17 cellular contexts compared by ENCODE assay signal in the genomic region with DNA sequence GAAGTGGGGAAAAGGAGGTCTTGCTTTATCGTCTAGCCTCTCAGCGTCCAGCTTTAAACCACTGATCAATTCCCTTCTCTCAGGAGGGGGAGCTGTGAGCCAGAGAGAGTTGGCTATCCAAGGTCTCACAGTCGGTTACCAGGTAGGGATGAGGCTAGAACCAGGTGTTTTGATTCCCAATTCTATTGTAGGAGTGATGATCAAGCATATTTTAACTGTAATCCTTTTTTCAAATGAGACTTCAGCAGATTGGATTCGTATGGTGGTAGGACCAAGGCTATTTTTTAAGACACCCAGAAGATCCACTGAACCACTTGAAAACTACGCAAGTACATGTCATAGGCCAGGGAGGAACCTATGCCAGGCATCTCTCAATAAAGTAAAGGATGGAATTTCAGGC. TPM values are rescaled to one million over a fixed set of nuclear protein-coding genes. Genes with fewer than 3 reads are reported as not detected.
DNase-seq lines count a peak whose midpoint lies in the region; ATAC-seq and TF ChIP-seq lines count a peak whose summit lies in the region.
"Had no signal": no experiment of that assay in that cellular context is flagged by ENCODE, and none has a peak within 500 bp of the region (broad histone marks: within the 10 kb centered on the region; RNA-seq: fewer than 3 reads in every experiment).

No MANE protein-coding gene starts in this region.

- no peak overlapping the region for H3K27ac Mint-ChIP-seq in endodermal cell
- H3K27ac Mint-ChIP-seq: CD8-positive, alpha-beta T cell; H9 had no signal

- peaks cover 0 to 67% (median 8%) of the 10 kb centered on the region in 9 donors for H3K36me3 ChIP-seq in heart right ventricle
- peaks cover 33% of the 10 kb centered on the region for H3K36me3 ChIP-seq in endodermal cell (ENCODE audit: control insufficient read depth, insufficient read depth, low read length)
- peaks cover 10 to 13% of the 10 kb centered on the region in 2 donors for H3K36me3 ChIP-seq in stomach smooth muscle (ENCODE audit: control insufficient read depth in 2 of 2, insufficient read depth in 2 of 2, low read length in 2 of 2)

- no peak for TF ChIP-seq CTCF in heart right ventricle (IDR thresholded peaks at IDR 0.05)
- TF ChIP-seq CTCF in LNCaP clone FGC (IDR thresholded peaks at IDR 0.05; ENCODE audit: control insufficient read depth, extremely low read depth, insufficient read depth), result no peak
- no peak for TF ChIP-seq CTCF in endodermal cell (conservative IDR thresholded peaks at IDR 0.05)

- no peaks in the 10 kb centered on the region for H3K9me3 Mint-ChIP-seq in endodermal cell
- no peaks in the 10 kb centered on the region for H3K9me3 Mint-ChIP-seq in activated T-cell treated with anti-CD3 and anti-CD28 coated beads, Interleukin-2, amount 50 U/mL, for 4 hours
- H3K9me3 Mint-ChIP-seq: CD14-positive monocyte; CD8-positive, alpha-beta T cell; H9 had no signal

- no peaks in the 10 kb centered on the region for H3K4me1 Mint-ChIP-seq in endodermal cell
- H3K4me1 Mint-ChIP-seq in activated T-cell treated with anti-CD3 and anti-CD28 coated beads, Interleukin-2, amount 50 U/mL, for 4 hours (ENCODE audit: low read depth), result no peaks in the 10 kb centered on the region
- H3K4me1 Mint-ChIP-seq: CD14-positive monocyte, H9 had no signal

- no peaks in the 10 kb centered on the region for H3K27me3 ChIP-seq in heart right ventricle
- no peaks in the 10 kb centered on the region for H3K27me3 ChIP-seq in endodermal cell (ENCODE audit: control insufficient read depth, insufficient read depth, low read length, poor library complexity, severe bottlenecking)
- no peaks in the 10 kb centered on the region for H3K27me3 ChIP-seq in stomach smooth muscle (ENCODE audit: control insufficient read depth in 1 of 2, insufficient read depth in 2 of 2, low read length in 2 of 2)
- H3K27me3 ChIP-seq: BE2C had no signal

- DNase-seq in heart right ventricle (no peak), left ventricle myocardium superior (no peak), LNCaP clone FGC (ENCODE audit: low read depth) (peak; percentile 68), endodermal cell (peak; percentile 8), NCI-H82 treated with DMSO at 0.1 percent for 48 hours (lab: John Stamatoyannopoulos, UW; ENCODE audit: unreplicated experiment) (no peak)
- DNase-seq in activated T-cell treated with anti-CD3 and anti-CD28 coated beads, Interleukin-2, amount 50 U/mL, for 4 hours, result no peak
- DNase-seq in stimulated activated CD4-positive, alpha-beta T cell treated with anti-CD3 and anti-CD28 coated beads, Interleukin-4, amount 100 ng/mL, for 1 hour, result no peak
- DNase-seq: BE2C; CD8-positive, alpha-beta T cell; COR-L47; DND-41; GDM1; GOT3; H9 had no signal

- H3K9me3 ChIP-seq in heart right ventricle (no peaks in the 10 kb centered on the region), endodermal cell (ENCODE audit: control insufficient read depth, low read length) (no peaks in the 10 kb centered on the region), stomach smooth muscle (ENCODE audit: control insufficient read depth in 2 of 2, low read length in 2 of 2) (no peaks in the 10 kb centered on the region)
- H3K9me3 ChIP-seq: BE2C had no signal

- intact Hi-C loops in heart right ventricle (cut with DNase I), result no loop called here
- intact Hi-C loops in left ventricle myocardium superior (cut with micrococcal nuclease), result no loop called here

- WGBS in heart right ventricle, 2 donors, result 66 to 84% methylated on average over 5 of the region's 5 CpGs
- WGBS in endodermal cell (ENCODE audit: insufficient coverage in 1 of 2, insufficient read length in 1 of 2), 2 experiments, result 83 to 93% methylated on average over 3 to 5 of the region's 5 CpGs

- H3K4me1 ChIP-seq in heart right ventricle (peaks cover 2 to 37% (median 26%) of the 10 kb centered on the region in 9 donors), endodermal cell (ENCODE audit: control insufficient read depth, insufficient read depth, low read length) (no peaks in the 10 kb centered on the region), stomach smooth muscle (ENCODE audit: control insufficient read depth, insufficient read depth, low read length) (peaks cover 50% of the 10 kb centered on the region)
- H3K4me1 ChIP-seq: BE2C had no signal

- H3K27ac ChIP-seq in heart right ventricle (peak overlapping the region in 6 of 10 donors; percentile 24 to 74 (median 64)), endodermal cell (ENCODE audit: low read depth, low read length) (no peak overlapping the region), stomach smooth muscle (ENCODE audit: low read length) (peak overlapping the region; percentile 77)

- H3K27me3 Mint-ChIP-seq in endodermal cell (ENCODE audit: insufficient read depth), result no peaks in the 10 kb centered on the region
- H3K27me3 Mint-ChIP-seq in activated T-cell treated with anti-CD3 and anti-CD28 coated beads, Interleukin-2, amount 50 U/mL, for 4 hours (ENCODE audit: low read depth), result no peaks in the 10 kb centered on the region

- ATAC-seq in heart right ventricle (no peak), left ventricle myocardium superior (no peak)
- no peak for ATAC-seq in activated T-cell treated with anti-CD3 and anti-CD28 coated beads, Interleukin-2, amount 50 U/mL, for 4 hours
- ATAC-seq: CD8-positive, alpha-beta T cell had no signal

- H3K4me3 Mint-ChIP-seq in endodermal cell, result no peak overlapping the region
- no peak overlapping the region for H3K4me3 Mint-ChIP-seq in activated T-cell treated with anti-CD3 and anti-CD28 coated beads, Interleukin-2, amount 50 U/mL, for 4 hours
- H3K4me3 Mint-ChIP-seq: CD14-positive monocyte; CD8-positive, alpha-beta T cell; H9 had no signal

- no peak overlapping the region for H3K9ac ChIP-seq in endodermal cell (ENCODE audit: extremely low read depth, low read length, poor library complexity, severe bottlenecking)
- no peak overlapping the region for H3K9ac ChIP-seq in stomach smooth muscle (ENCODE audit: low read length in 2 of 2)

- peaks cover 21% of the 10 kb centered on the region for H3K36me3 Mint-ChIP-seq in endodermal cell (ENCODE audit: low read depth)
- peaks cover 8% of the 10 kb centered on the region for H3K36me3 Mint-ChIP-seq in activated T-cell treated with anti-CD3 and anti-CD28 coated beads, Interleukin-2, amount 50 U/mL, for 4 hours (ENCODE audit: insufficient read depth)
- H3K36me3 Mint-ChIP-seq: CD14-positive monocyte had no signal

- H3K4me3 ChIP-seq in heart right ventricle (no peak overlapping the region), LNCaP clone FGC (ENCODE audit: low read depth, low read length) (no peak overlapping the region), endodermal cell (ENCODE audit: low read length) (no peak overlapping the region), stomach smooth muscle (ENCODE audit: low read length in 2 of 2) (no peak overlapping the region)

RNA-seq across cellular contexts. Expression of gene MINDY4, which starts 8.4 kb away (rescaled TPM):
- total RNA-seq in heart right ventricle, result 1 to 10 TPM; 2.1 to 5.4 (median 3.2) TPM
- 1 to 10 TPM; 1.9 to 2.4 TPM for polyA plus RNA-seq in heart right ventricle
- total RNA-seq in left ventricle myocardium superior, result 4.9 TPM
- 1 to 10 TPM; 7.2 to 8.1 TPM for total RNA-seq in endodermal cell
- 4.4 TPM for polyA plus RNA-seq in endodermal cell (2013, experiment 1 of 2)
- 4.1 TPM for polyA plus RNA-seq in endodermal cell (2013, experiment 2 of 2)
- total RNA-seq in activated T-cell treated with anti-CD3 and anti-CD28 coated beads, Interleukin-2, amount 50 U/mL, for 4 hours, result 1 to 10 TPM; 1.6 to 2.1 (median 1.7) TPM

RNA-seq across cellular contexts. Expression of gene INMT, which starts 27.6 kb away (rescaled TPM):
- total RNA-seq in heart right ventricle (10 to 100 TPM; 12.3 to 57.3 (median 26.9) TPM), left ventricle myocardium superior (50.2 TPM), endodermal cell (1 to 10 TPM; 3.0 to 3.3 TPM)
- 10 to 100 TPM; 14.2 to 56.3 TPM for polyA plus RNA-seq in heart right ventricle
- polyA plus RNA-seq in endodermal cell (2013, experiment 1 of 2), result 0.85 TPM
- polyA plus RNA-seq in endodermal cell (2013, experiment 2 of 2), result 1.6 TPM
- under 1 TPM; 0.08 to 0.25 (median 0.14) TPM for total RNA-seq in activated T-cell treated with anti-CD3 and anti-CD28 coated beads, Interleukin-2, amount 50 U/mL, for 4 hours
- total RNA-seq: A172 had no signal
- polyA plus RNA-seq: CD14-positive monocyte had no signal

Comparison
In these comparisons a context has a peak if more than half of its experiments do, and no peak if none do; other contexts are left out.
1. DNase-seq: peak in LNCaP clone FGC (single experiment) and endodermal cell (single experiment); none in heart right ventricle (0 of 2), left ventricle myocardium superior (single experiment), activated T-cell treated with anti-CD3 and anti-CD28 coated beads, Interleukin-2, amount 50 U/mL, for 4 hours (single experiment), stimulated activated CD4-positive, alpha-beta T cell treated with anti-CD3 and anti-CD28 coated beads, Interleukin-4, amount 100 ng/mL, for 1 hour (single experiment) and NCI-H82 treated with DMSO at 0.1 percent for 48 hours (single experiment).